In the genomic region with DNA sequence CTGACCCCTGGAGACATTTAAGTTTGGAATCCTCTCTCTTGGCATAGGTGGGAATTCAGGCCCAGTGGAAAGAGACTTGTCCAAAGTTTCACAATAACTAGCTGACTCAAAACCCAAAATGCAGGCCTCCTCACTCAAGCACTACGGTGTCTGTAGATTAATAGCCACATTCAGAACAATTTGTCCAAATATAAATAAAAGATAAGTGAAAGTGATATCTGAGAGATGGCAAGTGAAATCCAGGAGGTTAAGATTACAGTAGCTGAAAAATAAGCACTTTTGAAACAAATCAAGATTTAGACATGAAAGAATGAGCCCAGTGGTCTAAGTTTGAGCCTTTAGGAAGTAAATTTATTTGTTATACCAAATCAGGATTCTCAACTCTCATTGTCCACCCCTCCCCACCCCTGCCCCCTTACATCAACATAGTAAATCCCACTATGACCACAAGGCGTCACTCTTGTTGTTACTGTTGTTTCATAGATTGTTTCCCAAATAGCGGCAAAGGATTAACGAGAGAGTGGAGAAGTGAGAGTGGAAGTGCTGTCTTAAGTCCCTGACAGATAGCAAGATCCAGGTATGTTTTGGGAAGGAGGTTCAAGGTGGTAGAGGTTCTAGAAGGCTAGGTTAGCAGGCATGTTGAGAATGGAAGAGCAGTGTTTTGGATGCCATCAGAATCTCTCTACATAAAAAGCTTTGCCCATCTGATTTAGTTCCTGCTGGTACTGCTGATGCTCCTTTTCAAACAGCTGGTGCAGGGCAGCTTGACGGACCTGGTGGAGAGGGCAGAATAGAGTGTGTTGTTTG, we compare ENCODE assay signal across 8 cellular contexts. TPM values are rescaled to one million over a fixed set of nuclear protein-coding genes. Genes with fewer than 3 reads are reported as not detected.
A peak's percentile ranks its signal among the peaks of the same experiment; 100 is the strongest.
DNase-seq lines count a peak whose midpoint lies in the region; ATAC-seq and TF ChIP-seq lines count a peak whose summit lies in the region.

No MANE protein-coding gene starts in this region.

- POLR2A ChIA-PET in OCI-LY7 (lab: Charles Lee): interaction anchor here (0.6 to 1.2 kb wide), 2 partner anchors 72 to 136 kb away, joined by 3 to 5 read pairs; no protein-coding TSS in a partner anchor

- H3K27ac Mint-ChIP-seq in immature natural killer cell: no peak overlapping the region
- no peak overlapping the region for H3K27ac Mint-ChIP-seq in stimulated activated naive B cell treated with anti-CD40 and anti-IgM and Interleukin-4, amounts not matched to agents 10 μg/mL and 1 μg/mL and 100 μg/mL, for 72 hours

- TF ChIP-seq CTCF in OCI-LY7 (conservative IDR thresholded peaks at IDR 0.05; ENCODE audit: low read length) (peak; percentile 86), body of pancreas (IDR thresholded peaks at IDR 0.05) (peak in 6 of 7 experiments; percentile 38 to 56 (median 50))

- CTCF ChIA-PET in OCI-LY7 (lab: Charles Lee; ENCODE audit: unreplicated experiment): interaction anchor here (1.3 kb wide), 1 partner anchor 73 kb away, joined by 3 read pairs; a partner anchor contains a TSS

- no peak for TF ChIP-seq POLR2A in body of pancreas (IDR thresholded peaks at IDR 0.05)

- no peaks in the 10 kb centered on the region for H3K9me3 Mint-ChIP-seq in immature natural killer cell
- H3K9me3 Mint-ChIP-seq in stimulated activated naive B cell treated with anti-CD40 and anti-IgM and Interleukin-4, amounts not matched to agents 10 μg/mL and 1 μg/mL and 100 μg/mL, for 72 hours: no peaks in the 10 kb centered on the region

- H3K27me3 ChIP-seq in body of pancreas: no peaks in the 10 kb centered on the region

- peaks cover 0 to 6% (median 0%) of the 10 kb centered on the region in 3 donors for H3K27me3 Mint-ChIP-seq in immature natural killer cell (ENCODE audit: low read depth in 3 of 3)
- peaks cover 2 to 4% of the 10 kb centered on the region in 2 donors for H3K27me3 Mint-ChIP-seq in stimulated activated naive B cell treated with anti-CD40 and anti-IgM and Interleukin-4, amounts not matched to agents 10 μg/mL and 1 μg/mL and 100 μg/mL, for 72 hours

- H3K9me3 ChIP-seq in OCI-LY7 (ENCODE audit: low read length): no peaks in the 10 kb centered on the region
- no peaks in the 10 kb centered on the region for H3K9me3 ChIP-seq in body of pancreas

- 3% methylated on average over 5 of the region's 5 CpGs for WGBS in body of pancreas, 2 donors

- H3K4me1 Mint-ChIP-seq in immature natural killer cell: no peaks in the 10 kb centered on the region
- H3K4me1 Mint-ChIP-seq in stimulated activated naive B cell treated with anti-CD40 and anti-IgM and Interleukin-4, amounts not matched to agents 10 μg/mL and 1 μg/mL and 100 μg/mL, for 72 hours: peaks cover 0 to 6% of the 10 kb centered on the region in 2 donors

- no TSS peak for BruUV-seq in OCI-LY7 (replicated peaks; lab: Mats Ljungman, UMichigan)

- ATAC-seq in HG03097 (IDR thresholded peaks at IDR 0.05; ENCODE audit: low FRiP score, unreplicated experiment): peak; percentile 57
- ATAC-seq in body of pancreas: peak; percentile 58
- ATAC-seq in stimulated activated naive B cell treated with anti-CD40 and anti-IgM and Interleukin-4, amounts not matched to agents 10 μg/mL and 1 μg/mL and 100 μg/mL, for 72 hours (replicated peaks): peak; percentile 69 to 75
- no peak for ATAC-seq in HG03342 (IDR thresholded peaks at IDR 0.05; ENCODE audit: unreplicated experiment)

- peak overlapping the region; percentile 37 for H3K4me2 ChIP-seq in OCI-LY7 (ENCODE audit: low read length)

- H3K79me2 ChIP-seq in OCI-LY7 (ENCODE audit: insufficient read depth, low read depth, low read length): no peaks in the 10 kb centered on the region

- H4K20me1 ChIP-seq in OCI-LY7 (ENCODE audit: insufficient read depth, low read length): no peaks in the 10 kb centered on the region

- intact Hi-C loops in OCI-LY7 (cut with micrococcal nuclease; ENCODE audit: unreplicated experiment): loop anchor here (1.0 kb wide), 2 partner anchors 73 to 136 kb away; a partner anchor contains a TSS
- intact Hi-C loops in body of pancreas (cut with DNase I): no loop called here

- H3K27ac ChIP-seq in OCI-LY7 (ENCODE audit: low read depth, low read length, poor library complexity, severe bottlenecking) (no peak overlapping the region), body of pancreas (peak overlapping the region in 2 of 4 donors; percentile 48 to 51)

- H3K4me1 ChIP-seq in OCI-LY7 (ENCODE audit: insufficient read depth, low read length, poor library complexity, severe bottlenecking) (no peaks in the 10 kb centered on the region), body of pancreas (peaks cover 36% of the 10 kb centered on the region)

- H3K36me3 ChIP-seq in OCI-LY7 (ENCODE audit: insufficient read depth, low read length): no peaks in the 10 kb centered on the region
- H3K36me3 ChIP-seq in body of pancreas (replicated peaks in 1 of 2; ENCODE audit: insufficient read depth in 1 of 2, low read depth in 2 of 2): no peaks in the 10 kb centered on the region

- H3K4me3 ChIP-seq in OCI-LY7 (ENCODE audit: low read depth, low read length, poor library complexity, severe bottlenecking): no peak overlapping the region
- no peak overlapping the region for H3K4me3 ChIP-seq in body of pancreas

- H3K9me2 ChIP-seq in OCI-LY7 (ENCODE audit: insufficient read depth, low read length): no peaks in the 10 kb centered on the region

- DNase-seq in DMS153 (lab: John Stamatoyannopoulos, UW) (peak; percentile 55), OCI-LY7 (ENCODE audit: low spot score) (peak; percentile 71), body of pancreas (peak; percentile 35 to 71 (median 48)), immature natural killer cell (peak; percentile 34 to 51 (median 35)), GOT3 (lab: John Stamatoyannopoulos, UW) (no peak)
- peak; percentile 20 for DNase-seq in stimulated activated naive B cell treated with anti-CD40 and anti-IgM and Interleukin-4, amounts not matched to agents 10 μg/mL and 1 μg/mL and 100 μg/mL, for 72 hours

- no peak overlapping the region for H3K4me3 Mint-ChIP-seq in immature natural killer cell
- H3K4me3 Mint-ChIP-seq in stimulated activated naive B cell treated with anti-CD40 and anti-IgM and Interleukin-4, amounts not matched to agents 10 μg/mL and 1 μg/mL and 100 μg/mL, for 72 hours: no peak overlapping the region

- peak overlapping the region; percentile 56; the same call in 1 of the 2 replicates for H2AFZ ChIP-seq in OCI-LY7 (ENCODE audit: low read length)

- no peaks in the 10 kb centered on the region for H3K36me3 Mint-ChIP-seq in immature natural killer cell
- no peaks in the 10 kb centered on the region for H3K36me3 Mint-ChIP-seq in stimulated activated naive B cell treated with anti-CD40 and anti-IgM and Interleukin-4, amounts not matched to agents 10 μg/mL and 1 μg/mL and 100 μg/mL, for 72 hours

RNA-seq across cellular contexts. Expression of a gene that starts 7.1 kb away (rescaled TPM):
- 235 and 359 TPM in 2 replicates for total RNA-seq in OCI-LY7 (2014; rRNA removed; shearing (Covaris generic))
- total RNA-seq in OCI-LY7 (2022) (417 and 420 TPM in 2 replicates), body of pancreas (100 to 1,000 TPM in 1 of 2 donors, 10 to 100 TPM in 1; 74.2 to 131 TPM)
- polyA plus RNA-seq in immature natural killer cell: 1,000 to 10,000 TPM; 1,142 to 1,239 (median 1,223) TPM

RNA-seq across cellular contexts. Expression of a gene that starts 7.2 kb away (rescaled TPM):
- total RNA-seq in OCI-LY7 (2014; rRNA removed; shearing (Covaris generic)): not detected in 2 replicates
- not detected in 2 replicates for total RNA-seq in OCI-LY7 (2022)
- total RNA-seq in body of pancreas: not detected
- not detected for polyA plus RNA-seq in immature natural killer cell

RNA-seq across cellular contexts. Expression of a gene that starts 21.8 kb away (rescaled TPM):
- total RNA-seq in OCI-LY7 (2014; rRNA removed; shearing (Covaris generic)): 80.4 and 98.6 TPM in 2 replicates
- total RNA-seq in OCI-LY7 (2022) (176 and 179 TPM in 2 replicates), body of pancreas (10 to 100 TPM; 38.1 to 50.1 TPM)
- polyA plus RNA-seq in immature natural killer cell: 10 to 100 TPM; 23.1 to 72.4 (median 52.4) TPM

RNA-seq across cellular contexts. Expression of a gene that starts 44.1 kb away (rescaled TPM):
- 0.03 TPM in 2 replicates for total RNA-seq in OCI-LY7 (2014; rRNA removed; shearing (Covaris generic))
- total RNA-seq in OCI-LY7 (2022) (0.06 TPM in 2 replicates), body of pancreas (not detected)
- under 1 TPM in 1 of 3 donors, not detected in 2; 0.13 TPM for polyA plus RNA-seq in immature natural killer cell
